Comparison of ENCODE assay signal across 8 cellular contexts in the genomic region with DNA sequence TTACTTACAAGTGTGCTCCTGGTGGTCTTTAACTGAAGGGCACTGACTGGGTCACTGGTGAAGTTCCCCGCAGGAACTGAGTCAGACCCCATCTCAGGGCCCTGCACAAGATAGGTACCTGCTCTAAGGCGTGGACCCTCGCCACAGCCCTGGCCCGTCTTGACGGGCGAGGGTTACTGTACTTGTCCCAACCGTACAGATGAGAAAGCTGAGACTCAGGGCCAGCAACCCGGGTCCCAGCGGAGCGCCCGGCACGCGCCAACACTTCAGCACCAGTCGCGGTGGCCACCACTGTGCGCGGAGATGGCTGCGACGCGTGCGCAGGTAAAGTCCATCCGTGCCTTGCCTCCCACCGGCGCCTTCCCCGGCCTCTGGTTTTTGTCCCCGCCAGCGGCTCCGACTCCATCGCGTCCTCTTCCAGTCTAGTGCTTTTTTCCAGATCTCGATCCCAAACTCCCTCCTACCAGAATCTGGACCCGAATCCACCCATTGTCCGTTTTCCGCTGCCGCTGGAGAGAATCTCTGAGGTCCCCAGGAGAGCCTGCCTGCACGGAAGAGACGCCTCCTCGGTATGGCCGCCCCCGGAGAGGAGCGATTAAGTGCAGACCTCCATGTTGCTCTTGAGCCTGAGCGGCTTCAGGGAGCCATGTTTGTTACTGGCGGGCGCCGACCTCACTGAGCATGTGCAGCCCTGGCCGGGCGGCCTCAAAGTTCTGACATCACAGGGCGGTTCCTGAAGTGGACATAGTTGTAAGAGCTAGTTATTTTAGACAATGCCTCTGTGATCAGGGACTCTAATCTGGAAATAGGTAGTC.
DNase-seq lines count a peak whose midpoint lies in the region; ATAC-seq and TF ChIP-seq lines count a peak whose summit lies in the region.
"Not testable (repeated sequence)": the region's sequence is repeated elsewhere in the genome, so short reads cannot be mapped to it uniquely, and the experiment has no call there.

No MANE protein-coding gene starts in this region.

- not testable (repeated sequence) for ATAC-seq in body of pancreas

- in situ Hi-C loops in transverse colon (cut with MboI; ENCODE audit: low pct_ligation_motif_present in 1 of 4, low pct_unique_long_range_greater_than_20kb in 1 of 4, low sequenced_read_pairs in 3 of 4), result not testable (repeated sequence)

- H3K9me3 ChIP-seq in Peyer's patch, body of pancreas, spleen, transverse colon: not testable (repeated sequence)

- TF ChIP-seq POLR2A in Peyer's patch (IDR thresholded peaks at IDR 0.05) (peak in 1 of 2 donors; percentile 25), body of pancreas (IDR thresholded peaks at IDR 0.05) (peak; percentile 19 to 75 (median 40))
- not testable (repeated sequence) for TF ChIP-seq POLR2A in spleen (IDR thresholded peaks at IDR 0.05); transverse colon (IDR thresholded peaks at IDR 0.05)

- not testable (repeated sequence) for H3K4me1 ChIP-seq in Peyer's patch, body of pancreas, spleen, transverse colon

- intact Hi-C loops in body of pancreas (cut with DNase I); spleen (cut with DNase I; ENCODE audit: low total_unique reads); transverse colon (cut with DNase I; ENCODE audit: low total_unique reads): not testable (repeated sequence)

- H3K36me3 ChIP-seq in GM06990 (ENCODE audit: control insufficient read depth, insufficient read depth, low read length); Peyer's patch; body of pancreas (replicated peaks in 1 of 2; ENCODE audit: insufficient read depth in 1 of 2, low read depth in 2 of 2); spleen; transverse colon: not testable (repeated sequence)

- not testable (repeated sequence) for TF ChIP-seq CTCF in GM06990 (IDR thresholded peaks at IDR 0.05; ENCODE audit: insufficient read depth, low read length, poor library complexity, severe bottlenecking); Peyer's patch (IDR thresholded peaks at IDR 0.05); body of pancreas (IDR thresholded peaks at IDR 0.05); spleen (IDR thresholded peaks at IDR 0.05 in 8 of 11, conservative IDR thresholded peaks at IDR 0.05 in 3 of 11); transverse colon (IDR thresholded peaks at IDR 0.05)

- not testable (repeated sequence) for TF ChIP-seq EP300 in transverse colon (IDR thresholded peaks at IDR 0.05; ENCODE audit: low read depth)

- not testable (repeated sequence) for H3K27me3 ChIP-seq in GM06990 (replicated peaks; ENCODE audit: control insufficient read depth, insufficient read depth, low read length); Peyer's patch; body of pancreas; spleen (replicated peaks in 1 of 7); transverse colon

- whole genome bisulfite sequencing in body of pancreas, 2 donors, result 0 to 1% methylated on average over 1 to 27 of the region's 48 CpGs
- WGBS in spleen, 5 donors, result 1 to 5% (median 3%) methylated on average over 21 to 47 of the region's 48 CpGs; no CpG with 5 or more reads in 1 of the 5 donors
- WGBS in transverse colon (ENCODE audit: low coverage in 1 of 2), 2 donors, result 6% methylated on average over 24 of the region's 48 CpGs; no CpG with 5 or more reads in 1 of the 2 donors

- peak overlapping the region; percentile 70 to 82 (median 74) for H3K27ac ChIP-seq in Peyer's patch
- H3K27ac ChIP-seq in body of pancreas, result peak overlapping the region; percentile 65 to 84 (median 72)
- H3K27ac ChIP-seq in spleen, result peak overlapping the region in 7 of 8 donors; percentile 77 to 90 (median 80)
- peak overlapping the region; percentile 71 to 91 (median 81) for H3K27ac ChIP-seq in transverse colon

- DNase-seq in GM06990 (ENCODE audit: extremely low read depth, insufficient read length), result peak; percentile 55
- peak in 2 of 3 donors; percentile 52 to 83 for DNase-seq in Peyer's patch
- DNase-seq in activated CD8-positive, alpha-beta memory T cell treated with anti-CD3 and anti-CD28 coated beads for 24 hours, result peak; percentile 85
- peak; percentile 64 to 73 (median 68) for DNase-seq in body of pancreas
- DNase-seq in globus pallidus (ENCODE audit: low spot score), result peak; percentile 62
- peak; percentile 54 for DNase-seq in mucosa of gallbladder (ENCODE audit: low spot score)
- DNase-seq in spleen, result peak; percentile 90
- peak; percentile 56 for DNase-seq in transverse colon

- H3K4me3 ChIP-seq in GM06990 (replicated peaks; ENCODE audit: low read depth, low read length) (peak overlapping the region; percentile 58), Peyer's patch (peak overlapping the region; percentile 36 to 54 (median 46)), body of pancreas (peak overlapping the region in 1 of 2 donors; percentile 12), spleen (peak overlapping the region; percentile 23 to 57 (median 48)), transverse colon (peak overlapping the region; percentile 26 to 51 (median 44))
